8 cellular contexts compared by ENCODE assay signal in genomic region chr9:86637515-86637914, GRCh38.
DNase-seq lines count a peak whose midpoint lies in the region; ATAC-seq lines count a peak whose summit lies in the region.

No MANE protein-coding gene starts in this region.

- peak; percentile 5 for DNase-seq in stimulated activated CD4-positive, alpha-beta T cell treated with anti-CD3 and anti-CD28 coated beads, Interleukin-1b, Interleukin-23, amount 100 ng/mL, for 48 hours
- DNase-seq in stimulated activated CD4-positive, alpha-beta T cell treated with anti-CD3 and anti-CD28 coated beads, Interleukin-4, amount 100 ng/mL, for 4 hours, result no peak
- peak; percentile 62 for DNase-seq in astrocyte of the hippocampus (ENCODE audit: low read depth, low spot score)
- DNase-seq in left kidney (ENCODE audit: low read depth, low spot score), result peak; percentile 92
- no peak for DNase-seq in NCI-H345 (lab: John Stamatoyannopoulos, UW)

- no peak for ATAC-seq in HG03280 (IDR thresholded peaks at IDR 0.05; ENCODE audit: unreplicated experiment)
- ATAC-seq in GM18867 (IDR thresholded peaks at IDR 0.05; ENCODE audit: unreplicated experiment), result no peak
- ATAC-seq in GM18858 (IDR thresholded peaks at IDR 0.05; ENCODE audit: unreplicated experiment), result no peak

Comparison
In these comparisons a context has a peak if more than half of its experiments do, and no peak if none do; other contexts are left out.
1. DNase-seq: peak in stimulated activated CD4-positive, alpha-beta T cell treated with anti-CD3 and anti-CD28 coated beads, Interleukin-1b, Interleukin-23, amount 100 ng/mL, for 48 hours (single experiment), astrocyte of the hippocampus (single experiment) and left kidney (single experiment); none in stimulated activated CD4-positive, alpha-beta T cell treated with anti-CD3 and anti-CD28 coated beads, Interleukin-4, amount 100 ng/mL, for 4 hours (0 of 2) and NCI-H345 (single experiment).